ENCODE assay signal across 21 cellular contexts in the genomic region with DNA sequence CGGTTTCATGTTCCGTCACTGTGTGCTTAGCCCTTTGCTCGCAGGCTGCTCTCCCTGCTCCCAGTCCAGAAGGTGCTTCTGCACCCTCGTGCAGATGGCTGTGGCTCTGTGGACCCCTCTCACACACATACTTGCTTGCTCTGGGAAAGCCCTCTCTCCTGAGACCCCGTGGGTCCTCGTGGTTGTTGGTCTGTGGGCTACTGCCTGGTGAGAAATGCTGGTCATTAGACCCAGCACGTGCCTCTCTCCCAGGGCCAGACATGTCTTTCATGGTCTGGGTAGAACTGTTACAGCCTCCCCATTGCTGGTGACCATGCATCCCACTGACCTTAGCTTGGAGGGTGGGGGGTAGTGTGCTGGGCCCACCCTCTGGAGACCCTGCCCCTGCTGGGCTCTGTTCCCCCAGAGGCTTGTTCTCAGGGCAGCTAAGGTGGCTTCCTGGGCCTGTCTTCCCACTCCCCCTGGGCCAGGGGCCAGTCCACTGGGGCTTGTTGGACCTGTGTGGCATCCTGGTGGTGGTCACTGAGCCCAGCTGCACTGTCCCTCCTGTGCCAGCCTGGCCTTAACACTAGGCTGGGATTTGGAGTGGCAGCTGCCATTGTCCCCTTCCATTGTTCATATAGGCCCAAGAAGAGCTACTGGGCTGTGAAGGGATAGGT. TPM values are rescaled to one million over a fixed set of nuclear protein-coding genes. Genes with fewer than 3 reads are reported as not detected.
"Had no signal": no experiment of that assay in that cellular context is flagged by ENCODE, and none has a peak within 500 bp of the region (broad histone marks: within the 10 kb centered on the region; RNA-seq: fewer than 3 reads in every experiment).

No MANE protein-coding gene starts in this region.

- H3K4me3 Mint-ChIP-seq: activated T-helper 1 cell treated with anti-CD3 and anti-CD28 coated beads, Interleukin-12 subunit alpha, Interleukin-12 subunit beta, Interleukin-2, Interleukin-4 antibody, amounts not matched to agents 30 ng/mL and 10 ng/mL and 1 ng/mL, durations not matched to agents 14 hours and 24 hours and 36 hours; endodermal cell; naive B cell; T-helper 1 cell treated with Interleukin-12 subunit alpha and Interleukin-12 subunit beta and Interleukin-4 antibody, amounts not matched to agents 30 μg/mL and 1 μg/mL, for 36 hours had no signal

- H3K27ac ChIP-seq: cardiac muscle cell, dorsolateral prefrontal cortex, hepatocyte, left lung, upper lobe of left lung had no signal

- ATAC-seq: left lung had no signal

- H3K27me3 Mint-ChIP-seq: naive B cell had no signal

- DNase-seq: activated CD4-positive, alpha-beta T cell treated with anti-CD3 and anti-CD28 coated beads for 4 hours; activated CD8-positive, alpha-beta memory T cell treated with anti-CD3 and anti-CD28 coated beads, Interleukin-2, amount 50 U/mL, for 48 hours; endodermal cell; erythroblast; kidney; left lung; mammary epithelial cell; naive B cell; nucleus accumbens; stimulated activated CD4-positive, alpha-beta T cell treated with anti-CD3 and anti-CD28 coated beads, Interleukin-15, amount 100 ng/mL, for 24 hours; stimulated activated CD4-positive, alpha-beta T cell treated with anti-CD3 and anti-CD28 coated beads, Interleukin-4, amount 100 ng/mL, for 1 hour; stimulated activated naive CD4-positive, alpha-beta T cell treated with Interleukin-2 at 50 U/mL for 16 hours; upper lobe of left lung had no signal

- H3K27me3 ChIP-seq: cardiac muscle cell, dorsolateral prefrontal cortex, hepatocyte, left lung, upper lobe of left lung had no signal

- H3K9me3 Mint-ChIP-seq: activated T-helper 1 cell treated with anti-CD3 and anti-CD28 coated beads, Interleukin-12 subunit alpha, Interleukin-12 subunit beta, Interleukin-2, Interleukin-4 antibody, amounts not matched to agents 30 ng/mL and 10 ng/mL and 1 ng/mL, durations not matched to agents 14 hours and 24 hours and 36 hours; endodermal cell; naive B cell; T-helper 1 cell treated with Interleukin-12 subunit alpha and Interleukin-12 subunit beta and Interleukin-4 antibody, amounts not matched to agents 30 μg/mL and 1 μg/mL, for 36 hours had no signal

- H3K27ac Mint-ChIP-seq: activated T-helper 1 cell treated with anti-CD3 and anti-CD28 coated beads, Interleukin-12 subunit alpha, Interleukin-12 subunit beta, Interleukin-2, Interleukin-4 antibody, amounts not matched to agents 30 ng/mL and 10 ng/mL and 1 ng/mL, durations not matched to agents 14 hours and 24 hours and 36 hours; endodermal cell; naive B cell; T-helper 1 cell treated with Interleukin-12 subunit alpha and Interleukin-12 subunit beta and Interleukin-4 antibody, amounts not matched to agents 30 μg/mL and 1 μg/mL, for 36 hours had no signal

- H3K4me3 ChIP-seq: cardiac muscle cell, dorsolateral prefrontal cortex, hepatocyte, left lung, upper lobe of left lung had no signal

- H3K9me3 ChIP-seq: left lung, upper lobe of left lung had no signal

RNA-seq across cellular contexts. Expression of a gene that starts 45.8 kb away (rescaled TPM):
- total RNA-seq: activated T-helper 1 cell treated with anti-CD3 and anti-CD28 coated beads, Interleukin-12 subunit alpha, Interleukin-12 subunit beta, Interleukin-2, Interleukin-4 antibody, amounts not matched to agents 30 ng/mL and 10 ng/mL and 1 ng/mL, durations not matched to agents 14 hours and 24 hours and 36 hours; endodermal cell; hepatocyte; kidney; left lung; mammary epithelial cell; posterior vena cava; skeletal muscle tissue; temporal lobe; upper lobe of left lung had no signal
- polyA plus RNA-seq: cardiac muscle cell, hepatocyte, mammary epithelial cell had no signal
